Comparison of ENCODE assay signal across 8 cellular contexts in genomic region chr14:61761959-61762786, GRCh38. TPM values are rescaled to one million over a fixed set of nuclear protein-coding genes. Genes with fewer than 3 reads are reported as not detected.
DNase-seq lines count a peak whose midpoint lies in the region; ATAC-seq and TF ChIP-seq lines count a peak whose summit lies in the region.

A gene with protein sequence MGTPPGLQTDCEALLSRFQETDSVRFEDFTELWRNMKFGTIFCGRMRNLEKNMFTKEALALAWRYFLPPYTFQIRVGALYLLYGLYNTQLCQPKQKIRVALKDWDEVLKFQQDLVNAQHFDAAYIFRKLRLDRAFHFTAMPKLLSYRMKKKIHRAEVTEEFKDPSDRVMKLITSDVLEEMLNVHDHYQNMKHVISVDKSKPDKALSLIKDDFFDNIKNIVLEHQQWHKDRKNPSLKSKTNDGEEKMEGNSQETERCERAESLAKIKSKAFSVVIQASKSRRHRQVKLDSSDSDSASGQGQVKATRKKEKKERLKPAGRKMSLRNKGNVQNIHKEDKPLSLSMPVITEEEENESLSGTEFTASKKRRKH (plus strand): TSS chr14:61762420. CDS start chr14:61762461, 41 bp downstream.

- peak within 1 kb of the TSS; percentile 94 for H3K27ac Mint-ChIP-seq in activated naive CD8-positive, alpha-beta T cell treated with anti-CD3 and anti-CD28 coated beads for 36 hours

- peaks cover 13% of the 10 kb centered on the region for H3K36me3 Mint-ChIP-seq in activated naive CD8-positive, alpha-beta T cell treated with anti-CD3 and anti-CD28 coated beads for 36 hours

- H3K27me3 Mint-ChIP-seq in activated naive CD8-positive, alpha-beta T cell treated with anti-CD3 and anti-CD28 coated beads for 36 hours, result no peaks in the 10 kb centered on the region

- peak within 1 kb of the TSS; percentile 93 for H3K4me3 Mint-ChIP-seq in activated naive CD8-positive, alpha-beta T cell treated with anti-CD3 and anti-CD28 coated beads for 36 hours

- H3K27ac ChIP-seq in temporal lobe (ENCODE audit: low read depth, low read length), result peak within 1 kb of the TSS; percentile 89

- TF ChIP-seq POLR2A in GM10847 (IDR thresholded peaks at IDR 0.05; ENCODE audit: extremely low read depth, insufficient read length), result peak; percentile 75

- ATAC-seq in HG02642 (IDR thresholded peaks at IDR 0.05; ENCODE audit: poor library complexity, unreplicated experiment), result peak; percentile 100

- no peaks in the 10 kb centered on the region for H3K9me3 Mint-ChIP-seq in activated naive CD8-positive, alpha-beta T cell treated with anti-CD3 and anti-CD28 coated beads for 36 hours

- H3K4me1 Mint-ChIP-seq in activated naive CD8-positive, alpha-beta T cell treated with anti-CD3 and anti-CD28 coated beads for 36 hours, result peaks cover 33% of the 10 kb centered on the region

- DNase-seq in NCI-H1105 (lab: John Stamatoyannopoulos, UW) (peak; percentile 97), SKM-1 (lab: John Stamatoyannopoulos, UW; ENCODE audit: unreplicated experiment) (peak; percentile 78), glomerular visceral epithelial cell (ENCODE audit: extremely low spot score) (peak; percentile 99), occipital lobe (lab: John Stamatoyannopoulos, UW) (peak; percentile 94)
- DNase-seq in activated naive CD8-positive, alpha-beta T cell treated with anti-CD3 and anti-CD28 coated beads for 36 hours, result peak; percentile 97

RNA-seq across cellular contexts. Expression of the gene that starts here (rescaled TPM):
- 10 to 100 TPM in 1 of 2 experiments, 1 to 10 TPM in 1; 9.2 to 10.2 TPM for total RNA-seq in activated naive CD8-positive, alpha-beta T cell treated with anti-CD3 and anti-CD28 coated beads for 36 hours
- total RNA-seq in occipital lobe, result 8.9 TPM
- 3.4 TPM for total RNA-seq in temporal lobe

Comparison
In these comparisons a context has a peak if more than half of its experiments do, and no peak if none do; other contexts are left out.
1. Peak in every context shown above with its lines: DNase-seq, ATAC-seq and H3K27ac ChIP-seq.